In the genomic region with DNA sequence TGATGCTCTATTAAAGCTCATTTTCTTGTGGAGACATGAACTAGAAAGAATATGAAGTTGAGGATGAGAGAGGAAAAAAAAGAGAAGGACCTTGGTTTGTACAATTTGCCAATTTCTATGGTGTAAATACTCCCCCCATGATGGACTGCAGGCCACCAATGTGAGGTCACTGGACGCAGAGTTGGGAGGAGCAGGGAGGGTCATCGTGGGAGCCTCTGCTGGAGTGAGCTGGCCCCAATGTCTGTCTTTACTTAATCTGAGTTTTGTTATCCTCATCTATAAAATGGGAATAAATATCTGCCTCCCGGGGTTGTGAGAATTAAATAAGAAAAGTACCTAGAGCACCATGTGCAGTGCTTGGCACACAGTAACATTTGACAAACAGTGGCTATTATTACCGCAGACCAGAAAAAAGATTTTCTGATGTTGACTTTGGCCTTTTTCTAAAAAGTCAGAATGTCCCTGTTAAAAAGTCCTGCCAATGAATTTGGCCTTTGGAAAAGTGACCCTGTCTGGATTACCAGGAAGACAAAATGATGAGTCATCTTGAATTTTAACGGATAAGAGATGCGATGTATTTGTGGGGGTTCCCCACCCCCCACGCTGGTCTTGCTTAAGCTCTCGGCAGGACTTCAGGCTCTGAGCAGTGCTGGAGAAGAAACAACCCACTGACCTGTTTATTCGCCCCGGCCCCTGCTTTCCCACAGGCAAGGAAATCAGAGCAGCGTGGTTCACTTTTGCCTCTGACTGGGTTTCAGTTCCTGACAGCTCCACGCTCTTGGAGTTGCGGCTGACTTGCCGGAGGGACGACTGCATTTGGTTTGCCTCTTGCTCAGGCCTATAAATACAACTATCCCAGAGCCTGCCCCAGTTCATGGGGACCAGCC, we compare ENCODE assay signal across 10 cellular contexts. TPM values are rescaled to one million over a fixed set of nuclear protein-coding genes. Genes with fewer than 3 reads are reported as not detected.
DNase-seq lines count a peak whose midpoint lies in the region; ATAC-seq and TF ChIP-seq lines count a peak whose summit lies in the region.
"Had no signal": no experiment of that assay in that cellular context is flagged by ENCODE, and none has a peak within 500 bp of the region (broad histone marks: within the 10 kb centered on the region; RNA-seq: fewer than 3 reads in every experiment).

No MANE protein-coding gene starts in this region.

- no peak overlapping the region for H3K4me3 Mint-ChIP-seq in nephron progenitor cell
- H3K4me3 Mint-ChIP-seq in CD8-positive, alpha-beta T cell, result no peak overlapping the region
- H3K4me3 Mint-ChIP-seq: CD4-positive, CD25-positive, alpha-beta regulatory T cell had no signal

- TF ChIP-seq CTCF in A673 (conservative IDR thresholded peaks at IDR 0.05; ENCODE audit: low read depth, low read length) (no peak), PC-9 (conservative IDR thresholded peaks at IDR 0.05) (no peak), fibroblast of mammary gland (conservative IDR thresholded peaks at IDR 0.05; ENCODE audit: control insufficient read depth, insufficient read depth, low read depth, low read length) (no peak), nephron progenitor cell (IDR thresholded peaks at IDR 0.05) (no peak), OCI-LY7 (conservative IDR thresholded peaks at IDR 0.05; ENCODE audit: low read length) (no peak)
- no peak for TF ChIP-seq CTCF in CD8-positive, alpha-beta T cell (IDR thresholded peaks at IDR 0.05)

- no peaks in the 10 kb centered on the region for H3K36me3 ChIP-seq in A673 (ENCODE audit: insufficient read depth, low read length, poor library complexity, severe bottlenecking)
- H3K36me3 ChIP-seq in PC-9 (ENCODE audit: low read depth), result no peaks in the 10 kb centered on the region
- H3K36me3 ChIP-seq in CD8-positive, alpha-beta T cell (ENCODE audit: insufficient read depth, low read length), result no peaks in the 10 kb centered on the region
- H3K36me3 ChIP-seq in OCI-LY7 (ENCODE audit: insufficient read depth, low read length), result no peaks in the 10 kb centered on the region

- no peaks in the 10 kb centered on the region for H3K9me3 ChIP-seq in A673 (ENCODE audit: low read depth, low read length, poor library complexity, severe bottlenecking)
- no peaks in the 10 kb centered on the region for H3K9me3 ChIP-seq in PC-9 (ENCODE audit: insufficient read depth, low read depth)
- no peaks in the 10 kb centered on the region for H3K9me3 ChIP-seq in CD8-positive, alpha-beta T cell (ENCODE audit: low read length)
- H3K9me3 ChIP-seq in OCI-LY7 (ENCODE audit: low read length), result no peaks in the 10 kb centered on the region

- DNase-seq in A673 (ENCODE audit: low spot score) (peak; percentile 19), PC-9 (no peak), fibroblast of mammary gland (ENCODE audit: low read depth) (peak; percentile 88), nephron progenitor cell (no peak), NCI-H446 (lab: John Stamatoyannopoulos, UW) (no peak), OCI-LY7 (ENCODE audit: low spot score) (no peak)
- DNase-seq in CD8-positive, alpha-beta T cell, result no peak
- DNase-seq: activated CD4-positive, alpha-beta T cell treated with anti-CD3 and anti-CD28 coated beads for 1 hour; CD4-positive, CD25-positive, alpha-beta regulatory T cell had no signal

- H3K4me2 ChIP-seq in PC-9 (peak overlapping the region; percentile 13; the same call in 1 of the 2 replicates), OCI-LY7 (ENCODE audit: low read length) (no peak overlapping the region)

- H3K27ac ChIP-seq in A673 (ENCODE audit: low read depth, low read length, poor library complexity, severe bottlenecking) (no peak overlapping the region), PC-9 (no peak overlapping the region), OCI-LY7 (ENCODE audit: low read depth, low read length, poor library complexity, severe bottlenecking) (no peak overlapping the region)
- no peak overlapping the region for H3K27ac ChIP-seq in CD8-positive, alpha-beta T cell (ENCODE audit: low read depth, low read length)

- H3K27ac Mint-ChIP-seq in nephron progenitor cell, result peak overlapping the region; percentile 25
- no peak overlapping the region for H3K27ac Mint-ChIP-seq in CD8-positive, alpha-beta T cell

- POLR2A ChIA-PET in A673 (lab: Charles Lee; ENCODE audit: low non-redundant PET), result no interaction called here
- POLR2A ChIA-PET in PC-9 (lab: Charles Lee; ENCODE audit: unreplicated experiment), result interaction anchor here (0.6 kb wide), 1 partner anchor 589 kb away, joined by 4 read pairs; no protein-coding TSS in a partner anchor
- POLR2A ChIA-PET in CD8-positive, alpha-beta T cell (lab: Charles Lee), result no interaction called here
- POLR2A ChIA-PET in OCI-LY7 (lab: Charles Lee), result no interaction called here

- intact Hi-C loops in A673 (cut with micrococcal nuclease; ENCODE audit: unreplicated experiment), result no loop called here
- intact Hi-C loops in PC-9 (cut with micrococcal nuclease; ENCODE audit: unreplicated experiment), result no loop called here
- intact Hi-C loops in CD8-positive, alpha-beta T cell (cut with DNase I, micrococcal nuclease), result no loop called here
- intact Hi-C loops in OCI-LY7 (cut with micrococcal nuclease; ENCODE audit: unreplicated experiment), result no loop called here

- H3F3A ChIP-seq in PC-9 (ENCODE audit: insufficient read depth, low read depth), result peaks cover 23% of the 10 kb centered on the region

- H3K9me3 Mint-ChIP-seq in nephron progenitor cell, result no peaks in the 10 kb centered on the region
- H3K9me3 Mint-ChIP-seq in CD8-positive, alpha-beta T cell, result no peaks in the 10 kb centered on the region
- H3K9me3 Mint-ChIP-seq: CD4-positive, CD25-positive, alpha-beta regulatory T cell had no signal

- H3K36me3 Mint-ChIP-seq in nephron progenitor cell (ENCODE audit: low read depth), result no peaks in the 10 kb centered on the region
- H3K36me3 Mint-ChIP-seq in CD8-positive, alpha-beta T cell, result peaks cover 10% of the 10 kb centered on the region

- H2AFZ ChIP-seq in PC-9 (no peak overlapping the region), OCI-LY7 (ENCODE audit: low read length) (no peak overlapping the region)

- H3K4me3 ChIP-seq in A673 (ENCODE audit: low read depth, low read length, poor library complexity, severe bottlenecking) (no peak overlapping the region), PC-9 (no peak overlapping the region), fibroblast of mammary gland (ENCODE audit: control insufficient read depth, low read depth, low read length) (no peak overlapping the region), OCI-LY7 (ENCODE audit: low read depth, low read length, poor library complexity, severe bottlenecking) (no peak overlapping the region)
- no peak overlapping the region for H3K4me3 ChIP-seq in CD8-positive, alpha-beta T cell (ENCODE audit: low read depth, low read length)

- H3K9me2 ChIP-seq in PC-9 (ENCODE audit: insufficient read depth) (no peaks in the 10 kb centered on the region), OCI-LY7 (ENCODE audit: insufficient read depth, low read length) (no peaks in the 10 kb centered on the region)

- H3K79me2 ChIP-seq in PC-9 (ENCODE audit: low read depth) (no peaks in the 10 kb centered on the region), OCI-LY7 (ENCODE audit: insufficient read depth, low read depth, low read length) (no peaks in the 10 kb centered on the region)

- CTCF ChIA-PET in A673 (lab: Charles Lee) (no interaction called here), PC-9 (lab: Charles Lee) (no interaction called here), OCI-LY7 (lab: Charles Lee; ENCODE audit: unreplicated experiment) (no interaction called here)
- CTCF ChIA-PET in CD8-positive, alpha-beta T cell (lab: Charles Lee), result no interaction called here

- peaks cover 6% of the 10 kb centered on the region for H3K4me1 ChIP-seq in A673 (ENCODE audit: insufficient read depth, low read length, poor library complexity, severe bottlenecking)
- peaks cover 28% of the 10 kb centered on the region for H3K4me1 ChIP-seq in PC-9 (replicated peaks; ENCODE audit: insufficient read depth)
- peaks cover 6% of the 10 kb centered on the region for H3K4me1 ChIP-seq in CD8-positive, alpha-beta T cell (ENCODE audit: insufficient read depth, low read length)
- H3K4me1 ChIP-seq in OCI-LY7 (ENCODE audit: insufficient read depth, low read length, poor library complexity, severe bottlenecking), result no peaks in the 10 kb centered on the region

- BruUV-seq in A673 (replicated peaks; lab: Mats Ljungman, UMichigan) (no TSS peak), PC-9 (replicated peaks; lab: Mats Ljungman, UMichigan) (no TSS peak), OCI-LY7 (replicated peaks; lab: Mats Ljungman, UMichigan) (no TSS peak)

- H4K20me1 ChIP-seq in PC-9 (ENCODE audit: insufficient read depth) (no peaks in the 10 kb centered on the region), OCI-LY7 (ENCODE audit: insufficient read depth, low read length) (no peaks in the 10 kb centered on the region)

- H3K27me3 Mint-ChIP-seq in nephron progenitor cell (ENCODE audit: low read depth, poor library complexity), result no peaks in the 10 kb centered on the region
- no peaks in the 10 kb centered on the region for H3K27me3 Mint-ChIP-seq in CD8-positive, alpha-beta T cell (ENCODE audit: low read depth)
- H3K27me3 Mint-ChIP-seq: CD4-positive, CD25-positive, alpha-beta regulatory T cell had no signal

- H3K4me1 Mint-ChIP-seq in nephron progenitor cell, result peaks cover 75% of the 10 kb centered on the region
- H3K4me1 Mint-ChIP-seq in CD8-positive, alpha-beta T cell (ENCODE audit: low read depth), result peaks cover 5% of the 10 kb centered on the region

- H3K27me3 ChIP-seq in A673 (replicated peaks; ENCODE audit: insufficient read depth, low read depth, low read length, poor library complexity) (no peaks in the 10 kb centered on the region), PC-9 (ENCODE audit: insufficient read depth, low read depth) (no peaks in the 10 kb centered on the region)
- H3K27me3 ChIP-seq in CD8-positive, alpha-beta T cell (ENCODE audit: insufficient read depth, low read length), result no peaks in the 10 kb centered on the region

- no peak for ATAC-seq in CD8-positive, alpha-beta T cell
- ATAC-seq in GM21423 (IDR thresholded peaks at IDR 0.05; ENCODE audit: unreplicated experiment), result no peak

RNA-seq across cellular contexts. Expression of a gene that starts 50.3 kb away (rescaled TPM):
- 5.3 and 12.2 TPM in 2 replicates for total RNA-seq in A673 (2021)
- total RNA-seq in PC-9 (2021), result 46.0 and 60.0 TPM in 2 replicates
- 100 to 1,000 TPM; 359 to 360 TPM for total RNA-seq in CD8-positive, alpha-beta T cell
- 0.03 and 0.35 TPM in 2 replicates for total RNA-seq in OCI-LY7 (2014; rRNA removed; shearing (Covaris generic))
- total RNA-seq in OCI-LY7 (2022), result 0.39 and 1.0 TPM in 2 replicates

Comparison
In these comparisons a context has a peak if more than half of its experiments do, and no peak if none do; other contexts are left out.
1. DNase-seq: peak in A673 (single experiment) and fibroblast of mammary gland (single experiment); none in PC-9 (0 of 2), nephron progenitor cell (single experiment), NCI-H446 (0 of 2), CD8-positive, alpha-beta T cell (0 of 7) and OCI-LY7 (single experiment).